ENCODE assay signal across 9 cellular contexts in genomic region chr20:49268600-49269365, GRCh38. TPM values are rescaled to one million over a fixed set of nuclear protein-coding genes. Genes with fewer than 3 reads are reported as not detected.
A peak's percentile ranks its signal among the peaks of the same experiment; 100 is the strongest.
DNase-seq lines count a peak whose midpoint lies in the region; ATAC-seq, FAIRE-seq and TF ChIP-seq lines count a peak whose summit lies in the region.
"Had no signal": no experiment of that assay in that cellular context is flagged by ENCODE, and none has a peak within 500 bp of the region (broad histone marks: within the 10 kb centered on the region; RNA-seq: fewer than 3 reads in every experiment).

No MANE protein-coding gene starts in this region.

- H3K27ac ChIP-seq in IMR-90 (ENCODE audit: insufficient read depth, low read length) (no peak overlapping the region), GM12878 (ENCODE audit: control insufficient read depth, insufficient read depth) (no peak overlapping the region), osteoblast (ENCODE audit: low read depth, low read length) (no peak overlapping the region)
- H3K27ac ChIP-seq: tibial artery had no signal

- no peak overlapping the region for H2AK5ac ChIP-seq in IMR-90 (ENCODE audit: low read depth, low read length)

- no peak for TF ChIP-seq EP300 in GM12878 (IDR thresholded peaks at IDR 0.05; ENCODE audit: borderline replicate concordance in 1 of 2, control insufficient read depth in 1 of 2, low read depth in 2 of 2, low read length in 2 of 2)

- FAIRE-seq in GM12891 (lab: Jason Lieb, UNC) (peak; percentile 23), GM12878 (lab: Jason Lieb, UNC) (no peak)

- POLR2A ChIA-PET in IMR-90 (lab: Charles Lee; ENCODE audit: unreplicated experiment) (no interaction called here), GM12878 (lab: Charles Lee) (interaction anchor here (0.9 to 2.3 kb wide), 3 partner anchors 8 to 19 kb away, joined by 3 to 15 read pairs (median 7); partner anchors contain the start of gene ZNFX1)

- peak overlapping the region; percentile 49; the same call in 1 of the 2 replicates for H3K4me2 ChIP-seq in IMR-90 (ENCODE audit: low read depth, low read length)
- peak overlapping the region; percentile 73 for H3K4me2 ChIP-seq in GM12878 (ENCODE audit: control insufficient read depth, insufficient read depth)
- peak overlapping the region; percentile 44 for H3K4me2 ChIP-seq in osteoblast (ENCODE audit: insufficient read depth, low read length)

- RAD21 ChIA-PET in GM12878 (lab: Charles Lee; ENCODE audit: unreplicated experiment), result interaction anchor here (1.0 to 3.4 kb wide), 2 partner anchors 8 to 23 kb away, joined by 3 to 12 read pairs; no protein-coding TSS in a partner anchor

- H3K27me3 ChIP-seq in IMR-90 (ENCODE audit: control insufficient read depth, insufficient read depth, low read length) (no peaks in the 10 kb centered on the region), GM12878 (replicated peaks in 1 of 2; ENCODE audit: control insufficient read depth in 2 of 2, insufficient read depth in 2 of 2, low read length in 1 of 2) (no peaks in the 10 kb centered on the region), osteoblast (ENCODE audit: insufficient read depth, low read length) (no peaks in the 10 kb centered on the region)
- H3K27me3 ChIP-seq: tibial artery had no signal

- H3K4me3 ChIP-seq in IMR-90 (ENCODE audit: insufficient read depth, low read depth, low read length) (no peak overlapping the region), GM12878 (peak overlapping the region; percentile 54), osteoblast (ENCODE audit: insufficient read depth, low read length) (peak overlapping the region; percentile 25)
- H3K4me3 ChIP-seq: tibial artery had no signal

- no peak overlapping the region for H2BK15ac ChIP-seq in IMR-90 (ENCODE audit: low read depth, low read length)

- in situ Hi-C loops in IMR-90 (cut with MboI; ENCODE audit: low sequenced_read_pairs) (no loop called here), GM12878 (cut with MboI) (no loop called here)

- H2BK20ac ChIP-seq in IMR-90 (ENCODE audit: low read depth, low read length), result no peak overlapping the region

- no peak overlapping the region for H4K5ac ChIP-seq in IMR-90 (ENCODE audit: low read depth, low read length)

- H3K9me1 ChIP-seq in IMR-90 (ENCODE audit: insufficient read depth, low read length), result peaks cover 18% of the 10 kb centered on the region

- no peak overlapping the region for H2BK120ac ChIP-seq in IMR-90 (ENCODE audit: low read depth, low read length)

- H2AFZ ChIP-seq in IMR-90 (replicated peaks; ENCODE audit: low read length, poor library complexity), result no peak overlapping the region
- H2AFZ ChIP-seq in GM12878 (ENCODE audit: control insufficient read depth, low read depth, low read length), result no peak overlapping the region
- H2AFZ ChIP-seq in osteoblast (ENCODE audit: low read length), result no peak overlapping the region

- H3K9ac ChIP-seq in IMR-90 (ENCODE audit: low read depth, low read length), result no peak overlapping the region
- no peak overlapping the region for H3K9ac ChIP-seq in GM12878 (ENCODE audit: control insufficient read depth, insufficient read depth, low read length)

- no peak overlapping the region for H3K23ac ChIP-seq in IMR-90 (ENCODE audit: low read depth, low read length)

- H3K4ac ChIP-seq in IMR-90 (ENCODE audit: low read depth, low read length), result no peak overlapping the region

- TF ChIP-seq POLR2A in GM12891 (IDR thresholded peaks at IDR 0.05; ENCODE audit: low read depth, low read length), result no peak
- TF ChIP-seq POLR2A in IMR-90 (IDR thresholded peaks at IDR 0.05; ENCODE audit: low read depth, low read length), result no peak
- TF ChIP-seq POLR2A in GM12878 (IDR thresholded peaks at IDR 0.05; ENCODE audit: low read depth, low read length), result no peak

- peaks cover 80% of the 10 kb centered on the region for H3K79me2 ChIP-seq in GM12878 (ENCODE audit: control insufficient read depth, insufficient read depth, low read length)
- H3K79me2 ChIP-seq in osteoblast (ENCODE audit: insufficient read depth, low read length), result peaks cover 94% of the 10 kb centered on the region

- H3K36me3 ChIP-seq in IMR-90 (ENCODE audit: control insufficient read depth, insufficient read depth, low read length) (peaks cover 40% of the 10 kb centered on the region), GM12878 (ENCODE audit: control insufficient read depth in 2 of 2, insufficient read depth in 2 of 2, low read length in 1 of 2) (peaks cover 18 to 54% of the 10 kb centered on the region in 2 experiments), osteoblast (ENCODE audit: insufficient read depth, low read length) (peaks cover 72% of the 10 kb centered on the region)

- H3K4me1 ChIP-seq in IMR-90 (ENCODE audit: control insufficient read depth, insufficient read depth, low read length), result peaks cover 1% of the 10 kb centered on the region; the same call in 1 of the 2 replicates
- peaks cover 26% of the 10 kb centered on the region for H3K4me1 ChIP-seq in GM12878 (ENCODE audit: control insufficient read depth, insufficient read depth, low read length)
- peaks cover 6% of the 10 kb centered on the region for H3K4me1 ChIP-seq in osteoblast (ENCODE audit: insufficient read depth, low read length)

- H2AK9ac ChIP-seq in IMR-90 (replicated peaks; ENCODE audit: low read depth, low read length, poor library complexity), result no peak overlapping the region

- no TSS peak for BruUV-seq in IMR-90 (replicated peaks; lab: Mats Ljungman, UMichigan)
- BruUV-seq in GM12878 (replicated peaks; lab: Mats Ljungman, UMichigan), result no TSS peak

- no peaks in the 10 kb centered on the region for H3K9me3 ChIP-seq in IMR-90 (ENCODE audit: control insufficient read depth, insufficient read depth, low read length)
- peaks cover 4% of the 10 kb centered on the region; the same call in 2 of the 3 replicates for H3K9me3 ChIP-seq in GM12878 (replicated peaks; ENCODE audit: control insufficient read depth, insufficient read depth, low read length)
- no peaks in the 10 kb centered on the region for H3K9me3 ChIP-seq in osteoblast (ENCODE audit: low read depth, low read length)
- H3K9me3 ChIP-seq: tibial artery had no signal

- intact Hi-C loops in IMR-90 (cut with micrococcal nuclease) (loop anchor here (1.0 kb wide), 1 partner anchor 8 kb away; no protein-coding TSS in a partner anchor), GM12878 (cut with micrococcal nuclease; ENCODE audit: unreplicated experiment) (no loop called here)

- SMC1A ChIA-PET in GM12878 (lab: Charles Lee; ENCODE audit: uncharacterized antibody, unreplicated experiment), result interaction anchor here (0.6 to 2.9 kb wide), 5 partner anchors 8 to 182 kb away, joined by 3 to 21 read pairs (median 7); no protein-coding TSS in a partner anchor

- H3K56ac ChIP-seq in IMR-90 (ENCODE audit: extremely low read depth, insufficient read depth, low read length), result no peak overlapping the region

- dilution Hi-C loops in IMR-90 (cut with HindIII; ENCODE audit: low sequenced_read_pairs, unreplicated experiment), result no loop called here

- H4K91ac ChIP-seq in IMR-90 (ENCODE audit: insufficient read depth, low read depth, low read length), result no peak overlapping the region

- peaks cover 31 to 65% of the 10 kb centered on the region in 2 experiments for H3K79me1 ChIP-seq in IMR-90 (ENCODE audit: low read depth in 1 of 2, low read length in 2 of 2)

- DNase-seq in GM12891 (ENCODE audit: insufficient read length, low spot score) (no peak), IMR-90 (peak; percentile 81), GM12878 (ENCODE audit: low read depth, low spot score) (no peak), osteoblast (ENCODE audit: insufficient read length, low spot score, missing footprints) (no peak), NOMO-1 (lab: John Stamatoyannopoulos, UW; ENCODE audit: unreplicated experiment in 2 of 2) (no peak), GM19238 (ENCODE audit: insufficient read length, low spot score) (no peak)
- DNase-seq: amygdala, tibial artery had no signal

- H2BK5ac ChIP-seq in IMR-90 (ENCODE audit: low read depth, low read length, poor library complexity, severe bottlenecking), result peak overlapping the region; percentile 75

- TF ChIP-seq CTCF in IMR-90 (conservative IDR thresholded peaks at IDR 0.05; ENCODE audit: low read depth, low read length) (no peak), GM12878 (IDR thresholded peaks at IDR 0.05 in 2 of 3, conservative IDR thresholded peaks at IDR 0.05 in 1 of 3; ENCODE audit: control insufficient read depth in 2 of 3, extremely low read depth in 1 of 3, insufficient read depth in 1 of 3, low read depth in 3 of 3, low read length in 3 of 3) (no peak), osteoblast (IDR thresholded peaks at IDR 0.05; ENCODE audit: extremely low read depth, low read depth, low read length) (no peak)

- TF ChIP-seq RAD21 in IMR-90 (IDR thresholded peaks at IDR 0.05; ENCODE audit: low read length) (no peak), GM12878 (IDR thresholded peaks at IDR 0.05; ENCODE audit: insufficient read depth, low read depth, low read length) (no peak)

- H4K8ac ChIP-seq in IMR-90 (ENCODE audit: low read depth in 2 of 2, low read length in 2 of 2), result no peak overlapping the region

- CTCF ChIA-PET in IMR-90 (lab: Yijun Ruan, JAX) (no interaction called here), GM12878 (lab: Yijun Ruan, JAX) (interaction anchor here (1.0 to 2.4 kb wide), 3 partner anchors 15 to 54 kb away, joined by 3 to 12 read pairs (median 3); no protein-coding TSS in a partner anchor)

- no CpG with 5 or more reads among the region's 1 CpG for WGBS in IMR-90 (ENCODE audit: extremely low coverage in 2 of 2, insufficient read length in 1 of 2), 2 experiments
- WGBS in GM12878 (ENCODE audit: insufficient coverage, insufficient replicate concordance, low lambda C conversion rate, missing lambda C conversion rate), result 50% methylated on average over 1 of the region's 1 CpG

- no peak overlapping the region for H3K18ac ChIP-seq in IMR-90 (ENCODE audit: low read depth, low read length)

- H4K20me1 ChIP-seq in IMR-90 (ENCODE audit: insufficient read depth, low read length) (peaks cover 71% of the 10 kb centered on the region), GM12878 (ENCODE audit: control insufficient read depth, insufficient read depth) (peaks cover 16% of the 10 kb centered on the region; the same call in 1 of the 2 replicates), osteoblast (ENCODE audit: insufficient read depth, low read length) (peaks cover 51% of the 10 kb centered on the region)

- no peak overlapping the region for H3K14ac ChIP-seq in IMR-90 (replicated peaks; ENCODE audit: low read depth, low read length)

- ATAC-seq in IMR-90 (ENCODE audit: low read depth), result peak; percentile 89
- peak; percentile 61 for ATAC-seq in GM12878
- ATAC-seq in HG03175 (IDR thresholded peaks at IDR 0.05; ENCODE audit: unreplicated experiment), result no peak

RNA-seq across cellular contexts. Expression of gene ZNFX1, which starts 9.1 kb away (rescaled TPM):
- polyA plus RNA-seq in GM12891 (2012; ENCODE audit: low read depth, missing spikeins), result 11.0 TPM
- total RNA-seq in IMR-90 (2012; rRNA removed), result 46.7 and 60.9 TPM in 2 replicates
- polyA plus RNA-seq in IMR-90 (2012; rRNA removed), result 8.5 and 10.9 TPM in 2 replicates
- polyA plus RNA-seq in IMR-90 (2012; cell fraction: cytosol; rRNA removed), result 4.3 and 5.4 TPM in 2 replicates
- 5.7 and 9.9 TPM in 2 replicates for polyA plus RNA-seq in IMR-90 (2012; cell fraction: nucleus; rRNA removed; ENCODE audit: low replicate concordance)
- total RNA-seq in GM12878 (2013; cell fraction: nucleolus; rRNA removed), result 51.3 and 51.5 TPM in 2 replicates
- 31.5 and 32.1 TPM in 2 replicates for total RNA-seq in GM12878 (2014; rRNA removed)
- total RNA-seq in GM12878 (2014; rRNA removed; fragmentation: Illumina TruSeq; extraction: Trizol), result 26.3 and 27.8 TPM in 2 replicates
- 29.8 and 30.6 TPM in 2 replicates for total RNA-seq in GM12878 (2021)
- polyA plus RNA-seq in GM12878 (2011; ENCODE audit: low read depth), result 14.5 TPM
- polyA plus RNA-seq in GM12878 (2011; rRNA removed), result 6.9 and 9.1 TPM in 2 replicates
- 14.1 and 18.0 TPM in 2 replicates for polyA plus RNA-seq in GM12878 (2011; cell fraction: cytosol; rRNA removed)
- 6.9 and 11.6 TPM in 2 replicates for polyA plus RNA-seq in GM12878 (2011; cell fraction: nucleus; rRNA removed)
- 16.7 and 17.2 TPM in 2 replicates for polyA plus RNA-seq in GM12878 (2012)
- 26.4 and 28.5 TPM in 2 replicates for polyA plus RNA-seq in GM12878 (2014; fragmentation: Illumina TruSeq; extraction: Trizol)
- 10 to 100 TPM in 1 of 2 experiments, 1 to 10 TPM in 1; 7.4 to 14.6 TPM for polyA plus RNA-seq in GM12878 (2014; fragmentation: Nextera tagmentation; extraction: Ambion mirVana)
- polyA plus RNA-seq in GM12878 (2014; rRNA removed), result 16.4 and 18.2 TPM in 2 replicates
- 10 to 100 TPM; 24.9 to 27.2 TPM for polyA plus RNA-seq in GM12878 (2016; fragmentation: Nextera tagmentation; extraction: Ambion mirVana)
- 30.2 and 32.8 TPM in 2 replicates for polyA minus RNA-seq in GM12878 (2011; rRNA and poly(A)+ RNA removed)
- 14.2 and 16.9 TPM in 2 replicates for polyA minus RNA-seq in GM12878 (2011; cell fraction: cytosol; rRNA and poly(A)+ RNA removed)
- 15.8 and 18.1 TPM in 2 replicates for polyA minus RNA-seq in GM12878 (2011; cell fraction: nucleus; rRNA and poly(A)+ RNA removed)
- total RNA-seq in osteoblast, result 56.6 and 61.5 TPM in 2 replicates

RNA-seq across cellular contexts. Expression of gene DDX27, which starts 49.6 kb away (rescaled TPM):
- polyA plus RNA-seq in GM12891 (2012; ENCODE audit: low read depth, missing spikeins), result 35.6 TPM
- total RNA-seq in IMR-90 (2012; rRNA removed) (28.3 and 33.2 TPM in 2 replicates), GM12878 (2014; rRNA removed) (56.0 and 57.3 TPM in 2 replicates), GM12878 (2014; rRNA removed; fragmentation: Illumina TruSeq; extraction: Trizol) (55.0 and 59.4 TPM in 2 replicates), GM12878 (2021) (45.4 and 50.0 TPM in 2 replicates), osteoblast (33.6 and 34.0 TPM in 2 replicates)
- polyA plus RNA-seq in IMR-90 (2012; rRNA removed) (36.7 and 44.5 TPM in 2 replicates), GM12878 (2011; rRNA removed) (25.0 and 37.2 TPM in 2 replicates), GM12878 (2014; fragmentation: Illumina TruSeq; extraction: Trizol) (55.2 and 68.6 TPM in 2 replicates), GM12878 (2014; fragmentation: Nextera tagmentation; extraction: Ambion mirVana) (10 to 100 TPM; 19.8 to 33.4 TPM), GM12878 (2014; rRNA removed) (50.6 and 52.5 TPM in 2 replicates), GM12878 (2016; fragmentation: Nextera tagmentation; extraction: Ambion mirVana) (10 to 100 TPM; 74.9 to 78.8 TPM)
- 30.9 and 31.3 TPM in 2 replicates for polyA plus RNA-seq in IMR-90 (2012; cell fraction: cytosol; rRNA removed)
- polyA plus RNA-seq in IMR-90 (2012; cell fraction: nucleus; rRNA removed; ENCODE audit: low replicate concordance), result 35.8 and 39.4 TPM in 2 replicates
- total RNA-seq in GM12878 (2013; cell fraction: nucleolus; rRNA removed), result 38.5 and 40.4 TPM in 2 replicates
- 22.3 TPM for polyA plus RNA-seq in GM12878 (2011; ENCODE audit: low read depth)
- 56.5 and 62.8 TPM in 2 replicates for polyA plus RNA-seq in GM12878 (2011; cell fraction: cytosol; rRNA removed)
- 42.8 and 59.0 TPM in 2 replicates for polyA plus RNA-seq in GM12878 (2011; cell fraction: nucleus; rRNA removed)
- polyA plus RNA-seq in GM12878 (2012), result 32.7 and 33.1 TPM in 2 replicates
- 30.1 and 46.4 TPM in 2 replicates for polyA minus RNA-seq in GM12878 (2011; rRNA and poly(A)+ RNA removed)
- polyA minus RNA-seq in GM12878 (2011; cell fraction: cytosol; rRNA and poly(A)+ RNA removed), result 21.0 TPM in 2 replicates
- 12.5 and 30.6 TPM in 2 replicates for polyA minus RNA-seq in GM12878 (2011; cell fraction: nucleus; rRNA and poly(A)+ RNA removed)
